ENCODE assay signal across 8 cellular contexts in the genomic region with DNA sequence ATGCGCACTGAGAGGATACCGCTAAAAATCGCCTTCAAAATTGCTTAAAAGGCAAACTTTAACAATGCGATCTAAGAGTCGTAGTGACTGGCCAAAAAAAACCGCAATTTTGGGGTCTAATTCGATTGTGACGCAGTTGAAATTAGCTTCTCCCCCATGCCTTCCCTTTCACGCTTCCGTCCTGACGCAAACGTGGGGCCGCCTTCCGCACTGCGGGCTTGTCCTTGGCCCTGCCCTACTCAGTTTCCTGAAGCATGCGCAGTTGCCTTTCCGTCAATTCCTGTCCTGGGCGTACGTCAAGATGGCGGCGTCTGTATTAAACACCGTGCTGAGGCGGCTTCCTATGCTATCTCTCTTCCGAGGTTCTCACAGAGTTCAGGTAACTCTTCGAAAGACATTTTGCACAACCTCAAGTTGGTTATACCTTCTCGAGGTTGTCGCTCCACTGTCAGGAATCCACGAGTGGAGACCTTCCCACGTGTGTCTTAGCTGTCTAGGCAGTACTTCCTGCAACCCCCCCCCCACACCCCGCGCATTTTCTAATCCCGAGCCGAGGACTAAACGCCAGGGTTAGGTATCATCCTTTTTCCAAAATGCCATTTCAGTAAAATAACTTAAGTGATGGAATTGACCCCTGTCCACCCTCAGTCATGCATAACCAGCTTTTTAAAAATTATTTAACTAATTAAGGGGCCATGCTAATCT. TPM values are rescaled to one million over a fixed set of nuclear protein-coding genes. Genes with fewer than 3 reads are reported as not detected.
DNase-seq lines count a peak whose midpoint lies in the region; ATAC-seq and TF ChIP-seq lines count a peak whose summit lies in the region.

A gene (plus strand): TSS at position 276 of the 705 bp plus-strand sequence. CDS start 26 bp downstream, at position 302.

- POLR2A ChIA-PET in Panc1 (lab: Charles Lee), result no interaction called here

- peaks cover 33% of the 10 kb centered on the region for H3K4me1 Mint-ChIP-seq in activated T-cell treated with anti-CD3 and anti-CD28 coated beads, Interleukin-2, amount 50 U/mL, for 4 hours (ENCODE audit: low read depth)

- H3K36me3 ChIP-seq in Panc1 (ENCODE audit: control insufficient read depth, insufficient read depth, low read length) (peaks cover 22% of the 10 kb centered on the region), esophagus muscularis mucosa (peaks cover 34 to 53% (median 43%) of the 10 kb centered on the region in 4 donors), muscle layer of duodenum (ENCODE audit: control insufficient read depth in 1 of 2, insufficient read depth in 2 of 2, low read length in 2 of 2) (peaks cover 29 to 35% of the 10 kb centered on the region in 2 donors)

- H3K4me1 ChIP-seq in Panc1 (ENCODE audit: control insufficient read depth, insufficient read depth, low read length) (peaks cover 26% of the 10 kb centered on the region), esophagus muscularis mucosa (peaks cover 30 to 40% (median 37%) of the 10 kb centered on the region in 4 donors), muscle layer of duodenum (ENCODE audit: control insufficient read depth in 1 of 2, insufficient read depth in 2 of 2, low read length in 2 of 2) (peaks cover 17 to 26% of the 10 kb centered on the region in 2 donors)

- peak; percentile 84 for TF ChIP-seq POLR2A in esophagus muscularis mucosa (IDR thresholded peaks at IDR 0.05; ENCODE audit: low read depth)

- peak within 1 kb of the TSS; percentile 90 for H3K4me3 Mint-ChIP-seq in activated T-cell treated with anti-CD3 and anti-CD28 coated beads, Interleukin-2, amount 50 U/mL, for 4 hours

- H3K27me3 ChIP-seq in Panc1 (ENCODE audit: control insufficient read depth, insufficient read depth, low read length) (no peaks in the 10 kb centered on the region), esophagus muscularis mucosa (no peaks in the 10 kb centered on the region), muscle layer of duodenum (ENCODE audit: low read depth, low read length) (no peaks in the 10 kb centered on the region)

- peak; percentile 96 for DNase-seq in DMS153 (lab: John Stamatoyannopoulos, UW)
- peak; percentile 98 for DNase-seq in KBM-7
- DNase-seq in Panc1 (ENCODE audit: low read depth, low spot score), result peak; percentile 97
- peak; percentile 97 for DNase-seq in activated T-cell treated with anti-CD3 and anti-CD28 coated beads, Interleukin-2, amount 50 U/mL, for 4 hours
- peak; percentile 99 for DNase-seq in esophagus muscularis mucosa (ENCODE audit: extremely low spot score)
- DNase-seq in stimulated activated CD8-positive, alpha-beta memory T cell treated with anti-CD3 and anti-CD28 coated beads, Interleukin-7, amount 100 ng/mL, for 4 hours (ENCODE audit: low read depth in 2 of 2), result peak; percentile 98 to 99

- no peaks in the 10 kb centered on the region for H3K9me3 Mint-ChIP-seq in activated T-cell treated with anti-CD3 and anti-CD28 coated beads, Interleukin-2, amount 50 U/mL, for 4 hours

- peak; percentile 65 for ATAC-seq in GM21717 (IDR thresholded peaks at IDR 0.05; ENCODE audit: unreplicated experiment)
- ATAC-seq in Panc1, result peak; percentile 90
- ATAC-seq in activated T-cell treated with anti-CD3 and anti-CD28 coated beads, Interleukin-2, amount 50 U/mL, for 4 hours, result peak; percentile 79 to 82

- H3K27ac ChIP-seq in Panc1 (ENCODE audit: low read length), result peak within 1 kb of the TSS; percentile 100
- peak within 1 kb of the TSS; percentile 90 to 98 (median 96) for H3K27ac ChIP-seq in esophagus muscularis mucosa (replicated peaks in 1 of 4)
- H3K27ac ChIP-seq in muscle layer of duodenum (ENCODE audit: low read length), result peak within 1 kb of the TSS; percentile 100

- TSS peak; percentile 93 for BruUV-seq in Panc1 (replicated peaks; lab: Mats Ljungman, UMichigan)

- intact Hi-C loops in Panc1 (cut with micrococcal nuclease; ENCODE audit: unreplicated experiment) (no loop called here), esophagus muscularis mucosa (cut with DNase I) (loop anchor here (2.0 kb wide), 1 partner anchor 103 kb away; a partner anchor contains a TSS)

- H3K9me3 ChIP-seq in Panc1 (ENCODE audit: control insufficient read depth, insufficient read depth, low read depth, low read length), result no peaks in the 10 kb centered on the region
- no peaks in the 10 kb centered on the region for H3K9me3 ChIP-seq in esophagus muscularis mucosa
- H3K9me3 ChIP-seq in muscle layer of duodenum (ENCODE audit: control insufficient read depth in 1 of 2, low read length in 2 of 2), result no peaks in the 10 kb centered on the region

- TF ChIP-seq EP300 in esophagus muscularis mucosa (IDR thresholded peaks at IDR 0.05), result no peak

- WGBS in esophagus muscularis mucosa, result 0% methylated on average over 34 of the region's 34 CpGs

- H3K27me3 Mint-ChIP-seq in activated T-cell treated with anti-CD3 and anti-CD28 coated beads, Interleukin-2, amount 50 U/mL, for 4 hours (ENCODE audit: low read depth), result no peaks in the 10 kb centered on the region

- TF ChIP-seq CTCF in Panc1 (IDR thresholded peaks at IDR 0.05) (no peak), esophagus muscularis mucosa (IDR thresholded peaks at IDR 0.05) (no peak)

- CTCF ChIA-PET in Panc1 (lab: Charles Lee), result no interaction called here

- H3K4me3 ChIP-seq in Panc1 (ENCODE audit: low read depth in 2 of 2, low read length in 2 of 2) (peak within 1 kb of the TSS; percentile 71 to 98), esophagus muscularis mucosa (peak within 1 kb of the TSS; percentile 68 to 91 (median 76)), muscle layer of duodenum (ENCODE audit: low read depth in 1 of 2, low read length in 2 of 2) (peak within 1 kb of the TSS; percentile 95 to 96)

- peaks cover 43% of the 10 kb centered on the region for H3K36me3 Mint-ChIP-seq in activated T-cell treated with anti-CD3 and anti-CD28 coated beads, Interleukin-2, amount 50 U/mL, for 4 hours (ENCODE audit: insufficient read depth)

- in situ Hi-C loops in KBM-7 (cut with MboI; ENCODE audit: low pct_unique_long_range_greater_than_20kb, low sequenced_read_pairs), result no loop called here
- in situ Hi-C loops in Panc1 (cut with HindIII; ENCODE audit: low pct_unique_long_range_greater_than_20kb, low sequenced_read_pairs), result no loop called here

RNA-seq across cellular contexts. Expression of the gene that starts here (rescaled TPM):
- total RNA-seq in Panc1 (2021; ENCODE audit: unreplicated experiment) (69.1 TPM), esophagus muscularis mucosa (10 to 100 TPM; 36.0 to 41.8 (median 40.0) TPM)
- polyA plus RNA-seq in Panc1 (2012; ENCODE audit: insufficient read length), result 60.3 TPM
- total RNA-seq in activated T-cell treated with anti-CD3 and anti-CD28 coated beads, Interleukin-2, amount 50 U/mL, for 4 hours, result 100 to 1,000 TPM in 2 of 3 donors, 10 to 100 TPM in 1; 98.6 to 108 (median 103) TPM

Comparison
In these comparisons a context has a peak if more than half of its experiments do, and no peak if none do; other contexts are left out.
1. Peak in every context shown above with its lines: DNase-seq, ATAC-seq, H3K4me3 ChIP-seq and H3K27ac ChIP-seq.